Comparison of ENCODE assay signal across 1 cellular context in the genomic region with DNA sequence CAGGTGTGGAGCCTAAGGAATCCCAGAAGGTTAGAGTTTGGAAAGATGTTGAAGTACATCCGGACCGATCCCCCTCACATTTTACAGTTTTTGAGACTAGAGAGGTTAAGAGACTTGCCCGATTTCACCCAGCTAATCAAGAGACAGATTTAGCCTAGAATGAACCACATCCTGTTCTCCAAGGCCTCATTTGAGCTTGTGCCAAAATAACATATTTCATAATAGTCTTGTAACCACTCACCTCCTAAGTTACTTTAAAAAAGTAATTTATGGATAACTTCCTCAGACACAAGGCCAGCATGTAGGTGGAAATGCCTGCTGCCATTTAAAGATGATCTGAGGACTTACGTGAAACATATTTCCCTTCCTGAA.
TF ChIP-seq lines count a peak whose summit lies in the region.

No MANE protein-coding gene starts in this region.

TF ChIP-seq in HepG2, 621 proteins besides CTCF, POLR2A, EP300 and RAD21 (continued from another document):
- no peak for TF ChIP-seq ERF (CRISPR knock-in tag; IDR thresholded peaks at IDR 0.05)
